ENCODE assay signal across 19 cellular contexts in genomic region chr4:791201-791865, GRCh38. TPM values are rescaled to one million over a fixed set of nuclear protein-coding genes. Genes with fewer than 3 reads are reported as not detected.
"Had no signal": no experiment of that assay in that cellular context is flagged by ENCODE, and none has a peak within 500 bp of the region (broad histone marks: within the 10 kb centered on the region; RNA-seq: fewer than 3 reads in every experiment).

No MANE protein-coding gene starts in this region.

- FAIRE-seq: astrocyte, colon, endothelial cell of umbilical vein, keratinocyte, pancreas had no signal

- H3K36me3 ChIP-seq: cardiac muscle cell, esophagus squamous epithelium, pancreas, transverse colon, vagina had no signal

- DNase-seq: activated CD4-positive, alpha-beta T cell treated with anti-CD3 and anti-CD28 coated beads for 1 hour; activated CD4-positive, alpha-beta T cell treated with anti-CD3 and anti-CD28 coated beads, Interleukin-2, amount 50 U/mL, for 48 hours; activated naive CD4-positive, alpha-beta T cell treated with anti-CD3 and anti-CD28 coated beads, Interleukin-2, amount 10 ng/mL, durations not matched to agents 7 days and 5 days; activated T-cell treated with anti-CD3 and anti-CD28 coated beads, Interleukin-2, amount 50 U/mL, for 24 hours; esophagus squamous epithelium; transverse colon had no signal

- H3K27ac ChIP-seq: cardiac muscle cell, esophagus squamous epithelium, hepatocyte, pancreas, transverse colon, vagina had no signal

- H3K9me3 ChIP-seq: esophagus squamous epithelium, pancreas, transverse colon, vagina had no signal

- H3K9me3 Mint-ChIP-seq: activated naive CD4-positive, alpha-beta T cell treated with anti-CD3 and anti-CD28 coated beads, Interleukin-2, amount 10 ng/mL, durations not matched to agents 7 days and 5 days; activated T-cell treated with anti-CD3 and anti-CD28 coated beads, Interleukin-2, amount 50 U/mL, for 24 hours; mesothelial cell of epicardium; neural crest cell; stimulated activated effector memory CD8-positive, alpha-beta T cell treated with anti-CD3 and anti-CD28 coated beads, Interleukin-12 subunit alpha, Interleukin-12 subunit beta, amount 100 ng/mL, for 72 hours had no signal

- H3K27ac Mint-ChIP-seq: activated naive CD4-positive, alpha-beta T cell treated with anti-CD3 and anti-CD28 coated beads, Interleukin-2, amount 10 ng/mL, durations not matched to agents 7 days and 5 days; activated T-cell treated with anti-CD3 and anti-CD28 coated beads, Interleukin-2, amount 50 U/mL, for 24 hours; stimulated activated effector memory CD8-positive, alpha-beta T cell treated with anti-CD3 and anti-CD28 coated beads, Interleukin-12 subunit alpha, Interleukin-12 subunit beta, amount 100 ng/mL, for 72 hours had no signal

- H3K36me3 Mint-ChIP-seq: mesothelial cell of epicardium had no signal

- H3K79me2 ChIP-seq: hepatocyte had no signal

- H3K4me3 Mint-ChIP-seq: activated naive CD4-positive, alpha-beta T cell treated with anti-CD3 and anti-CD28 coated beads, Interleukin-2, amount 10 ng/mL, durations not matched to agents 7 days and 5 days; activated T-cell treated with anti-CD3 and anti-CD28 coated beads, Interleukin-2, amount 50 U/mL, for 24 hours; mesothelial cell of epicardium; neural crest cell had no signal

- H3K4me3 ChIP-seq: cardiac muscle cell, hepatocyte had no signal

- H2AFZ ChIP-seq: hepatocyte had no signal

RNA-seq across cellular contexts. Expression of gene CPLX1, which starts 34.6 kb away (rescaled TPM):
- total RNA-seq: fibroblast of villous mesenchyme, glomerular endothelial cell had no signal
